In genomic region chr5:34586117-34586885, GRCh38 we compare ENCODE assay signal across 1 cellular context.
TF ChIP-seq lines count a peak whose summit lies in the region.

No MANE protein-coding gene starts in this region.

TF ChIP-seq in GM23338, 12 proteins besides CTCF, POLR2A, EP300 and RAD21 (continued from another document):
- no peak for TF ChIP-seq ZNF462 (CRISPR knock-in tag; IDR thresholded peaks at IDR 0.05)
- TF ChIP-seq ZNF114 (CRISPR knock-in tag; IDR thresholded peaks at IDR 0.05), result no peak
- no peak for TF ChIP-seq EZH2 (IDR thresholded peaks at IDR 0.05; ENCODE audit: low read depth, unreplicated experiment)
- no peak for TF ChIP-seq ETS1 (IDR thresholded peaks at IDR 0.05)
- TF ChIP-seq POLR2AphosphoS5 (IDR thresholded peaks at IDR 0.05; ENCODE audit: low read depth), result no peak
- no peak for TF ChIP-seq NANOG (IDR thresholded peaks at IDR 0.05; ENCODE audit: borderline replicate concordance)
